In genomic region chr2:75047189-75047812, GRCh38 we compare ENCODE assay signal across 15 cellular contexts.
DNase-seq lines count a peak whose midpoint lies in the region; ATAC-seq and TF ChIP-seq lines count a peak whose summit lies in the region.
"Had no signal": no experiment of that assay in that cellular context is flagged by ENCODE, and none has a peak within 500 bp of the region (broad histone marks: within the 10 kb centered on the region; RNA-seq: fewer than 3 reads in every experiment).

No MANE protein-coding gene starts in this region.

- H4K20me1 ChIP-seq in mammary epithelial cell (ENCODE audit: insufficient read depth, low read length): no peaks in the 10 kb centered on the region

- DNase-seq in AG20443 (ENCODE audit: low spot score): peak; percentile 25
- peak; percentile 77 for DNase-seq in M059J (ENCODE audit: low read depth)
- DNase-seq in mammary epithelial cell: peak; percentile 47
- DNase-seq in left lung: no peak
- no peak for DNase-seq in posterior cingulate gyrus
- DNase-seq in SIG-M5 treated with dmso at 0.1 percent for 504 hours (lab: John Stamatoyannopoulos, UW; ENCODE audit: unreplicated experiment): no peak
- no peak for DNase-seq in Ammon's horn (ENCODE audit: low spot score)
- DNase-seq: activated naive CD4-positive, alpha-beta T cell; CD4-positive, CD25-positive, alpha-beta regulatory T cell; glutamatergic neuron had no signal

- H3K4me3 ChIP-seq in mammary epithelial cell (replicated peaks in 1 of 3; ENCODE audit: insufficient read depth in 1 of 3, low read depth in 2 of 3, low read length in 3 of 3) (no peak overlapping the region), left lung (no peak overlapping the region)
- H3K4me3 ChIP-seq: cardiac muscle cell, K562, prostate gland, thoracic aorta had no signal

- peaks cover 15% of the 10 kb centered on the region for H3K4me1 ChIP-seq in mammary epithelial cell (ENCODE audit: insufficient read depth, low read length)
- no peaks in the 10 kb centered on the region for H3K4me1 ChIP-seq in left lung
- H3K4me1 ChIP-seq: prostate gland had no signal

- no peaks in the 10 kb centered on the region for H3K79me2 ChIP-seq in mammary epithelial cell (ENCODE audit: insufficient read depth, low read length)

- no peak overlapping the region for H2AFZ ChIP-seq in mammary epithelial cell (ENCODE audit: low read depth, low read length)

- ATAC-seq in left lung (peak; percentile 42), GM21529 (IDR thresholded peaks at IDR 0.05; ENCODE audit: unreplicated experiment) (no peak)
- ATAC-seq: K562 had no signal

- H3K9me3 ChIP-seq in mammary epithelial cell (replicated peaks; ENCODE audit: insufficient read depth, low read length) (no peaks in the 10 kb centered on the region), left lung (no peaks in the 10 kb centered on the region)
- H3K9me3 ChIP-seq: prostate gland, thoracic aorta had no signal

- dilution Hi-C loops in mammary epithelial cell (cut with HindIII; ENCODE audit: low sequenced_read_pairs): no loop called here

- 88% methylated on average over 1 of the region's 1 CpG for whole genome bisulfite sequencing in mammary epithelial cell (ENCODE audit: low coverage, missing lambda C conversion rate)

- CTCF ChIA-PET in mammary epithelial cell (lab: Charles Lee; ENCODE audit: low non-redundant PET): interaction anchor here (0.5 kb wide), 1 partner anchor 90 kb away, joined by 6 read pairs; no protein-coding TSS in a partner anchor

- TF ChIP-seq CTCF in mammary epithelial cell (conservative IDR thresholded peaks at IDR 0.05 in 1 of 2, IDR thresholded peaks at IDR 0.05 in 1 of 2; ENCODE audit: extremely low read depth in 1 of 2, insufficient read depth in 1 of 2, low read depth in 1 of 2, low read length in 2 of 2): no peak
- TF ChIP-seq CTCF in left lung (IDR thresholded peaks at IDR 0.05): no peak

- BruUV-seq in mammary epithelial cell (replicated peaks; lab: Mats Ljungman, UMichigan): no TSS peak

- H3K27me3 ChIP-seq in mammary epithelial cell (ENCODE audit: insufficient read depth, low read length) (no peaks in the 10 kb centered on the region), left lung (no peaks in the 10 kb centered on the region)
- H3K27me3 ChIP-seq: cardiac muscle cell had no signal

- no peak overlapping the region for H3K9ac ChIP-seq in mammary epithelial cell (ENCODE audit: insufficient read depth, low read length)

- H3K36me3 ChIP-seq in mammary epithelial cell (ENCODE audit: insufficient read depth, low read length) (no peaks in the 10 kb centered on the region), left lung (no peaks in the 10 kb centered on the region)
- H3K36me3 ChIP-seq: cardiac muscle cell, prostate gland, thoracic aorta had no signal

- in situ Hi-C loops in mammary epithelial cell (cut with MboI; ENCODE audit: low sequenced_read_pairs in 2 of 2): no loop called here

- intact Hi-C loops in mammary epithelial cell (cut with micrococcal nuclease) (no loop called here), left lung (cut with DNase I) (no loop called here), posterior cingulate gyrus (cut with DNase I) (no loop called here)

- H3K27ac ChIP-seq in mammary epithelial cell (ENCODE audit: insufficient read depth, low read depth, low read length) (no peak overlapping the region), left lung (peak overlapping the region in 1 of 2 donors; percentile 28)
- H3K27ac ChIP-seq: cardiac muscle cell, prostate gland, thoracic aorta had no signal

- peak overlapping the region; percentile 11 for H3K4me2 ChIP-seq in mammary epithelial cell (ENCODE audit: insufficient read depth, low read depth, low read length)

Comparison
In these comparisons a context has a peak if more than half of its experiments do, and no peak if none do; other contexts are left out.
1. DNase-seq: peak in AG20443 (single experiment), M059J (single experiment) and mammary epithelial cell (single experiment); none in left lung (0 of 2), posterior cingulate gyrus (0 of 10), SIG-M5 treated with dmso at 0.1 percent for 504 hours (single experiment) and Ammon's horn (single experiment).